In genomic region chr20:23629017-23629541, GRCh38 we compare ENCODE assay signal across 1 cellular context.
TF ChIP-seq lines count a peak whose summit lies in the region.

No MANE protein-coding gene starts in this region.

TF ChIP-seq in SK-N-SH treated with all-trans-retinoic acid at 6 μM for 48 hours, 23 proteins besides CTCF, POLR2A, EP300 and RAD21 (continued from another document):
- TF ChIP-seq CREB5 (CRISPR knock-in tag; IDR thresholded peaks at IDR 0.05; ENCODE audit: low read depth) (no peak), ESRRG (CRISPR knock-in tag; IDR thresholded peaks at IDR 0.05) (no peak), TSHZ2 (CRISPR knock-in tag; IDR thresholded peaks at IDR 0.05) (no peak), CSDC2 (CRISPR knock-in tag; IDR thresholded peaks at IDR 0.05) (no peak), TCF4 (CRISPR knock-in tag; IDR thresholded peaks at IDR 0.05; ENCODE audit: borderline replicate concordance) (no peak), CSRNP3 (CRISPR knock-in tag; IDR thresholded peaks at IDR 0.05) (no peak), ZFP30 (CRISPR knock-in tag; IDR thresholded peaks at IDR 0.05) (no peak), TOX (CRISPR knock-in tag; IDR thresholded peaks at IDR 0.05; ENCODE audit: borderline replicate concordance) (no peak), BACH2 (CRISPR knock-in tag; IDR thresholded peaks at IDR 0.05; ENCODE audit: borderline replicate concordance) (no peak), ZNF70 (CRISPR knock-in tag; IDR thresholded peaks at IDR 0.05) (no peak), PATZ1 (CRISPR knock-in tag; IDR thresholded peaks at IDR 0.05; ENCODE audit: borderline replicate concordance) (no peak), ZC3H10 (CRISPR knock-in tag; IDR thresholded peaks at IDR 0.05) (no peak), ZNF8 (CRISPR knock-in tag; IDR thresholded peaks at IDR 0.05) (no peak)
TF ChIP-seq in SK-N-SH treated with all-trans-retinoic acid at 6 μM for 48 hours: peak in this region for 0.
